In genomic region chr14:77646907-77647306, GRCh38 we compare ENCODE assay signal across 7 cellular contexts.
"Had no signal": no experiment of that assay in that cellular context is flagged by ENCODE, and none has a peak within 500 bp of the region (broad histone marks: within the 10 kb centered on the region; RNA-seq: fewer than 3 reads in every experiment).

No MANE protein-coding gene starts in this region.

- H3K4me2 ChIP-seq: GM23338 had no signal

- DNase-seq: H9, HCEC 1CT, KG1 had no signal

- H2AFZ ChIP-seq: GM23338 had no signal

- H3K4me3 ChIP-seq: GM23338 had no signal

- ATAC-seq: GM23338 had no signal

- FAIRE-seq: H1, H54, HTR-8/SVneo had no signal
